In genomic region chr6:2796884-2797283, GRCh38 we compare ENCODE assay signal across 21 cellular contexts. TPM values are rescaled to one million over a fixed set of nuclear protein-coding genes. Genes with fewer than 3 reads are reported as not detected.
DNase-seq lines count a peak whose midpoint lies in the region; ATAC-seq and TF ChIP-seq lines count a peak whose summit lies in the region.
"Had no signal": no experiment of that assay in that cellular context is flagged by ENCODE, and none has a peak within 500 bp of the region (broad histone marks: within the 10 kb centered on the region; RNA-seq: fewer than 3 reads in every experiment).

No MANE protein-coding gene starts in this region.

- intact Hi-C loops in body of pancreas (cut with DNase I), result no loop called here

- TF ChIP-seq POLR2A in body of pancreas (IDR thresholded peaks at IDR 0.05), result no peak

- H3K27me3 ChIP-seq in body of pancreas (no peaks in the 10 kb centered on the region), neutrophil (no peaks in the 10 kb centered on the region)
- H3K27me3 ChIP-seq: ascending aorta, gastrocnemius medialis, sigmoid colon had no signal

- H3K9me3 ChIP-seq in body of pancreas, result no peaks in the 10 kb centered on the region
- H3K9me3 ChIP-seq in neutrophil, result no peaks in the 10 kb centered on the region
- H3K9me3 ChIP-seq: ascending aorta, gastrocnemius medialis, sigmoid colon had no signal

- H3K27ac ChIP-seq in body of pancreas (peak overlapping the region; percentile 65 to 90 (median 85)), neutrophil (peak overlapping the region; percentile 90)
- H3K27ac ChIP-seq: ascending aorta, gastrocnemius medialis, sigmoid colon had no signal

- peak; percentile 60 for DNase-seq in CD1c-positive myeloid dendritic cell (ENCODE audit: extremely low spot score)
- DNase-seq in NOMO-1 treated with DMSO at 0.1 percent for 48 hours (lab: John Stamatoyannopoulos, UW; ENCODE audit: unreplicated experiment), result peak; percentile 68
- DNase-seq in body of pancreas, result no peak
- DNase-seq in NCI-H1417 treated with DMSO at 0.1 percent for 48 hours (lab: John Stamatoyannopoulos, UW), result no peak
- no peak for DNase-seq in stimulated activated CD4-positive, alpha-beta T cell treated with anti-CD3 and anti-CD28 coated beads, Interleukin-4, amount 100 ng/mL, for 1 hour
- DNase-seq: activated CD4-positive, alpha-beta memory T cell treated with anti-CD3 and anti-CD28 coated beads for 36 hours; activated naive CD4-positive, alpha-beta T cell treated with anti-CD3 and anti-CD28 coated beads, Interleukin-2, amount 50 U/mL, for 16 hours; activated T-cell treated with anti-CD3 and anti-CD28 coated beads, Interleukin-2, amount 50 U/mL, for 1 hour; CD4-positive, alpha-beta memory T cell; DMS153; gastrocnemius medialis; NCI-H524; posterior cingulate gyrus; SHP77; sigmoid colon; stimulated activated naive CD4-positive, alpha-beta T cell; T-helper 2 cell had no signal

- TF ChIP-seq CTCF in body of pancreas (IDR thresholded peaks at IDR 0.05) (no peak), neutrophil (IDR thresholded peaks at IDR 0.05) (no peak)

- H3K4me3 ChIP-seq in body of pancreas (no peak overlapping the region), neutrophil (ENCODE audit: low read depth in 1 of 2, low read length in 1 of 2) (peak overlapping the region; percentile 58 to 60)
- H3K4me3 ChIP-seq: ascending aorta, gastrocnemius medialis, sigmoid colon had no signal

- no peak for ATAC-seq in body of pancreas
- no peak for ATAC-seq in HG03442 (IDR thresholded peaks at IDR 0.05; ENCODE audit: unreplicated experiment)
- no peak for ATAC-seq in GM21717 (IDR thresholded peaks at IDR 0.05; ENCODE audit: unreplicated experiment)
- ATAC-seq: gastrocnemius medialis had no signal

- H3K4me1 ChIP-seq in body of pancreas (peaks cover 59% of the 10 kb centered on the region), neutrophil (ENCODE audit: control insufficient read depth in 1 of 2, insufficient read depth in 1 of 2, low read depth in 1 of 2, low read length in 1 of 2) (peaks cover 91 to 92% of the 10 kb centered on the region in 2 experiments)

- H3K36me3 ChIP-seq in body of pancreas (replicated peaks in 1 of 2; ENCODE audit: insufficient read depth in 1 of 2, low read depth in 2 of 2) (no peaks in the 10 kb centered on the region), neutrophil (no peaks in the 10 kb centered on the region)
- H3K36me3 ChIP-seq: ascending aorta, gastrocnemius medialis, sigmoid colon had no signal

- 36 to 57% methylated on average over 4 to 6 of the region's 6 CpGs for WGBS in body of pancreas, 2 donors

RNA-seq across cellular contexts. Expression of gene WRNIP1, which starts 31.7 kb away (rescaled TPM):
- total RNA-seq in body of pancreas, result 10 to 100 TPM; 61.0 to 62.0 TPM

RNA-seq across cellular contexts. Expression of gene SERPINB1, which starts 44.8 kb away (rescaled TPM):
- 10 to 100 TPM; 19.1 to 80.4 TPM for total RNA-seq in body of pancreas

RNA-seq across cellular contexts. Expression of gene MYLK4, which starts 46.2 kb away (rescaled TPM):
- total RNA-seq in body of pancreas, result under 1 TPM; 0.26 to 0.33 TPM
- total RNA-seq: ascending aorta had no signal

Comparison
In these comparisons a context has a peak if more than half of its experiments do, and no peak if none do; other contexts are left out.
1. DNase-seq: peak in CD1c-positive myeloid dendritic cell (single experiment) and NOMO-1 treated with DMSO at 0.1 percent for 48 hours (single experiment); none in body of pancreas (0 of 4), NCI-H1417 treated with DMSO at 0.1 percent for 48 hours (single experiment) and stimulated activated CD4-positive, alpha-beta T cell treated with anti-CD3 and anti-CD28 coated beads, Interleukin-4, amount 100 ng/mL, for 1 hour (single experiment).
2. H3K4me3 ChIP-seq: peak in neutrophil (2 of 2); none in body of pancreas (0 of 2).